ENCODE assay signal across 20 cellular contexts in genomic region chr22:50313021-50313420, GRCh38. TPM values are rescaled to one million over a fixed set of nuclear protein-coding genes. Genes with fewer than 3 reads are reported as not detected.
DNase-seq lines count a peak whose midpoint lies in the region; TF ChIP-seq lines count a peak whose summit lies in the region.
"Had no signal": no experiment of that assay in that cellular context is flagged by ENCODE, and none has a peak within 500 bp of the region (broad histone marks: within the 10 kb centered on the region; RNA-seq: fewer than 3 reads in every experiment).

No MANE protein-coding gene starts in this region.

- no peak for TF ChIP-seq EP300 in ovary (IDR thresholded peaks at IDR 0.05)

- H3K27ac ChIP-seq in BLaER1 treated with 17β-estradiol and CSF1 and Interleukin-3, amounts not matched to agents 10 nM and 100 nM = peak overlapping the region in 2 of 11 experiments; percentile 28 to 45; a peak in 2 of 22 replicates
- H3K27ac ChIP-seq in ovary (no peak overlapping the region), dorsolateral prefrontal cortex (no peak overlapping the region)
- H3K27ac ChIP-seq: KMS-11, SK-N-MC had no signal

- peak overlapping the region; percentile 53 to 100 (median 88) for H3K4me2 ChIP-seq in BLaER1 treated with 17β-estradiol and CSF1 and Interleukin-3, amounts not matched to agents 10 nM and 100 nM
- H3K4me2 ChIP-seq: KMS-11 had no signal

- H3K9ac ChIP-seq in BLaER1 treated with 17β-estradiol and CSF1 and Interleukin-3, amounts not matched to agents 10 nM and 100 nM = peak overlapping the region in 3 of 11 experiments; percentile 58 to 62 (median 61); a peak in 7 of 22 replicates
- H3K9ac ChIP-seq: KMS-11 had no signal

- H3K27me3 Mint-ChIP-seq in glutamatergic neuron (ENCODE audit: unreplicated experiment) = peaks cover 10% of the 10 kb centered on the region

- TF ChIP-seq POLR2A in ovary (IDR thresholded peaks at IDR 0.05) = no peak

- H3K9me3 ChIP-seq in BLaER1 treated with 17β-estradiol and CSF1 and Interleukin-3, amounts not matched to agents 10 nM and 100 nM (replicated peaks in 1 of 11) = no peaks in the 10 kb centered on the region
- no peaks in the 10 kb centered on the region for H3K9me3 ChIP-seq in ovary

- no peak overlapping the region for H3K4me3 Mint-ChIP-seq in glutamatergic neuron (ENCODE audit: unreplicated experiment)

- intact Hi-C loops in ovary (cut with DNase I) (no loop called here), dorsolateral prefrontal cortex (cut with DNase I) (no loop called here)

- TF ChIP-seq CTCF in glutamatergic neuron (IDR thresholded peaks at IDR 0.05; ENCODE audit: partially characterized antibody, unreplicated experiment) = no peak
- TF ChIP-seq CTCF in ovary (IDR thresholded peaks at IDR 0.05) = no peak
- TF ChIP-seq CTCF in dorsolateral prefrontal cortex (IDR thresholded peaks at IDR 0.05 in 54 of 56, conservative IDR thresholded peaks at IDR 0.05 in 2 of 56; ENCODE audit: low read depth in 1 of 56, partially characterized antibody in 56 of 56) = no peak

- peaks cover 83 to 98% (median 95%) of the 10 kb centered on the region in 10 experiments for H3K4me1 ChIP-seq in BLaER1 treated with 17β-estradiol and CSF1 and Interleukin-3, amounts not matched to agents 10 nM and 100 nM
- peaks cover 6% of the 10 kb centered on the region for H3K4me1 ChIP-seq in ovary (ENCODE audit: insufficient read depth)

- H3K9me3 Mint-ChIP-seq in glutamatergic neuron (ENCODE audit: unreplicated experiment) = peaks cover 3% of the 10 kb centered on the region
- H3K9me3 Mint-ChIP-seq: CD4-positive, alpha-beta T cell; IgD-negative memory B cell; T-helper 1 cell treated with Interleukin-12 subunit alpha and Interleukin-12 subunit beta and Interleukin-4 antibody, amounts not matched to agents 30 μg/mL and 1 μg/mL, for 36 hours had no signal

- peaks cover 0 to 41% (median 13%) of the 10 kb centered on the region in 11 experiments; a peak in 14 of 22 replicates for H4K20me1 ChIP-seq in BLaER1 treated with 17β-estradiol and CSF1 and Interleukin-3, amounts not matched to agents 10 nM and 100 nM

- DNase-seq in H7 = peak; percentile 39
- DNase-seq in glutamatergic neuron = peak; percentile 18
- DNase-seq in ovary = peak in 3 of 5 donors; percentile 23 to 41 (median 35)
- DNase-seq in activated CD8-positive, alpha-beta memory T cell treated with anti-CD3 and anti-CD28 coated beads, Interleukin-2, amount 50 U/mL, for 48 hours = no peak
- DNase-seq in HUDEP-2 (lab: John Stamatoyannopoulos, UW; ENCODE audit: unreplicated experiment in 76 of 76) = no peak
- DNase-seq in dorsolateral prefrontal cortex = no peak
- DNase-seq: CD4-positive, alpha-beta T cell; DMS53; MM.1S; NCI-H1694; NCI-H2081; NCI-H2227 treated with DMSO at 0.1 percent for 48 hours; NCI-H526 treated with DMSO at 0.1 percent for 48 hours; SHP77 treated with DMSO at 0.1 percent for 48 hours; SW 1271 had no signal

- no peaks in the 10 kb centered on the region for H3K36me3 ChIP-seq in BLaER1 treated with 17β-estradiol and CSF1 and Interleukin-3, amounts not matched to agents 10 nM and 100 nM
- H3K36me3 ChIP-seq in H7 (replicated peaks; ENCODE audit: control insufficient read depth, insufficient read depth, low read length) = no peaks in the 10 kb centered on the region
- H3K36me3 ChIP-seq in ovary = no peaks in the 10 kb centered on the region

- H3K4me3 ChIP-seq in BLaER1 treated with 17β-estradiol and CSF1 and Interleukin-3, amounts not matched to agents 10 nM and 100 nM = 0 out of 20 replicates have a peak overlapping the region, but pooled peaks of 1 of the 10 experiments have one; percentile 40
- no peak overlapping the region for H3K4me3 ChIP-seq in H7 (ENCODE audit: insufficient read depth, low read depth, low read length)
- no peak overlapping the region for H3K4me3 ChIP-seq in ovary
- H3K4me3 ChIP-seq in dorsolateral prefrontal cortex = no peak overlapping the region
- H3K4me3 ChIP-seq: SK-N-MC had no signal

- peaks cover 0 to 38% (median 0%) of the 10 kb centered on the region in 11 experiments; a peak in 6 of 22 replicates for H3K27me3 ChIP-seq in BLaER1 treated with 17β-estradiol and CSF1 and Interleukin-3, amounts not matched to agents 10 nM and 100 nM
- no peaks in the 10 kb centered on the region for H3K27me3 ChIP-seq in H7 (ENCODE audit: control insufficient read depth, insufficient read depth, low read length)
- H3K27me3 ChIP-seq in ovary = no peaks in the 10 kb centered on the region
- no peaks in the 10 kb centered on the region for H3K27me3 ChIP-seq in dorsolateral prefrontal cortex

- no peak overlapping the region for H3K27ac Mint-ChIP-seq in glutamatergic neuron (ENCODE audit: unreplicated experiment)
- H3K27ac Mint-ChIP-seq: IgD-negative memory B cell had no signal

- H3K36me3 Mint-ChIP-seq in glutamatergic neuron (ENCODE audit: unreplicated experiment) = no peaks in the 10 kb centered on the region
- H3K36me3 Mint-ChIP-seq: IgD-negative memory B cell had no signal

- H3K4me1 Mint-ChIP-seq in glutamatergic neuron (ENCODE audit: low read depth, unreplicated experiment) = peaks cover 13% of the 10 kb centered on the region

- WGBS in ovary, 3 donors = 64 to 83% (median 76%) methylated on average over 7 of the region's 7 CpGs

RNA-seq across cellular contexts. Expression of gene PLXNB2, which starts 5.6 kb away (rescaled TPM):
- 33.4 and 39.8 TPM in 2 replicates for total RNA-seq in H7 (2014; rRNA removed; shearing (Covaris generic))
- 95.2 TPM for total RNA-seq in glutamatergic neuron (ENCODE audit: unreplicated experiment)
- total RNA-seq in ovary = 100 to 1,000 TPM; 121 to 274 (median 229) TPM
- 100 to 1,000 TPM in 1 of 2 donors, 10 to 100 TPM in 1; 26.5 to 135 TPM for polyA plus RNA-seq in ovary
- total RNA-seq in dorsolateral prefrontal cortex = 100 to 1,000 TPM in 7 of 120 experiments, 10 to 100 TPM in 113; 45.2 to 131 (median 74.5) TPM

RNA-seq across cellular contexts. Expression of gene DENND6B, which starts 13.8 kb away (rescaled TPM):
- 0.52 and 1.1 TPM in 2 replicates for total RNA-seq in H7 (2014; rRNA removed; shearing (Covaris generic))
- total RNA-seq in glutamatergic neuron (ENCODE audit: unreplicated experiment) (32.1 TPM), ovary (10 to 100 TPM in 2 of 7 donors, 1 to 10 TPM in 5; 2.6 to 17.3 (median 7.4) TPM), dorsolateral prefrontal cortex (10 to 100 TPM; 12.7 to 56.5 (median 38.0) TPM)
- 1 to 10 TPM in 1 of 2 donors, under 1 TPM in 1; 0.38 to 5.6 TPM for polyA plus RNA-seq in ovary

RNA-seq across cellular contexts. Expression of gene PPP6R2, which starts 30.1 kb away (rescaled TPM):
- total RNA-seq in H7 (2014; rRNA removed; shearing (Covaris generic)) = 47.0 and 48.7 TPM in 2 replicates
- total RNA-seq in glutamatergic neuron (ENCODE audit: unreplicated experiment) (122 TPM), ovary (10 to 100 TPM; 30.1 to 52.9 (median 37.8) TPM), dorsolateral prefrontal cortex (100 to 1,000 TPM in 10 of 120 experiments, 10 to 100 TPM in 110; 66.5 to 112 (median 82.2) TPM)
- 10 to 100 TPM in 1 of 2 donors, 1 to 10 TPM in 1; 8.2 to 33.4 TPM for polyA plus RNA-seq in ovary

RNA-seq across cellular contexts. Expression of gene MAPK11, which starts 42.8 kb away (rescaled TPM):
- 1.4 and 2.4 TPM in 2 replicates for total RNA-seq in H7 (2014; rRNA removed; shearing (Covaris generic))
- total RNA-seq in glutamatergic neuron (ENCODE audit: unreplicated experiment) (131 TPM), ovary (10 to 100 TPM in 4 of 7 donors, 1 to 10 TPM in 3; 2.0 to 31.6 (median 12.0) TPM), dorsolateral prefrontal cortex (10 to 100 TPM; 25.8 to 78.7 (median 55.8) TPM)
- polyA plus RNA-seq in ovary = 10 to 100 TPM in 1 of 2 donors, under 1 TPM in 1; 0.92 to 13.0 TPM

RNA-seq across cellular contexts. Expression of gene MAPK12, which starts 51.5 kb away (rescaled TPM):
- 21.2 and 23.8 TPM in 2 replicates for total RNA-seq in H7 (2014; rRNA removed; shearing (Covaris generic))
- 88.5 TPM for total RNA-seq in glutamatergic neuron (ENCODE audit: unreplicated experiment)
- 10 to 100 TPM in 6 of 7 donors, 1 to 10 TPM in 1; 7.9 to 35.3 (median 23.3) TPM for total RNA-seq in ovary
- 10 to 100 TPM in 1 of 2 donors, under 1 TPM in 1; 0.87 to 26.5 TPM for polyA plus RNA-seq in ovary
- total RNA-seq in dorsolateral prefrontal cortex = 10 to 100 TPM; 21.8 to 70.3 (median 34.7) TPM

Comparison
In these comparisons a context has a peak if more than half of its experiments do, and no peak if none do; other contexts are left out.
1. DNase-seq: peak in H7 (single experiment), glutamatergic neuron (single experiment) and ovary (3 of 5); none in activated CD8-positive, alpha-beta memory T cell treated with anti-CD3 and anti-CD28 coated beads, Interleukin-2, amount 50 U/mL, for 48 hours (single experiment), HUDEP-2 (0 of 76) and dorsolateral prefrontal cortex (0 of 10).